ENCODE assay signal across 17 cellular contexts in the genomic region with DNA sequence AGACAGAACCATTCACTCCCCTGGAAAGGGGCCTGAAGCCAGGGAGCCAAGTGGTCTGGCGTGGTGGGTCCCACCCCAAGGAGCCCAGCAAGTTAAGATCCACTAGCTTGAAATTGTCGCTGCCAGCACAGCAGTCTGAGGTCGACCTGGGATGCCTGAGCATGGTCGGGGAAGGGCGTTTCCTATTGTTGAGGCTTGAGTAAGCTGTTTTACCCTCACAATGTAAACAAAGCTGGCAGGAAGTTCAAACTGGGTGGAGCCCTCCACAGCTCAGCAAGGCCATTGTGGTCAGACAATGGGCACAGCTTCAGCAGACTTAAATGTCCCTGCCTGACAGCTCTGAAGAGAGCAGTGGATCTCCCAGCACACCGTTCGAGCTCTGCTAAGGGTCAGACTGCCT.
A peak's percentile ranks its signal among the peaks of the same experiment; 100 is the strongest.
DNase-seq lines count a peak whose midpoint lies in the region; ATAC-seq lines count a peak whose summit lies in the region.
"Had no signal": no experiment of that assay in that cellular context is flagged by ENCODE, and none has a peak within 500 bp of the region (broad histone marks: within the 10 kb centered on the region; RNA-seq: fewer than 3 reads in every experiment).

No MANE protein-coding gene starts in this region.

- H3K9me3 ChIP-seq in HUES48 (ENCODE audit: control insufficient read depth, insufficient read depth, low read length): no peaks in the 10 kb centered on the region
- H3K9me3 ChIP-seq: gastrocnemius medialis had no signal

- no peaks in the 10 kb centered on the region for H3K36me3 ChIP-seq in HUES48 (ENCODE audit: control insufficient read depth, insufficient read depth, low read length)
- H3K36me3 ChIP-seq in H7 (replicated peaks; ENCODE audit: control insufficient read depth, insufficient read depth, low read length): no peaks in the 10 kb centered on the region
- H3K36me3 ChIP-seq: gastrocnemius medialis, suprapubic skin had no signal

- H3K27ac ChIP-seq in HUES48 (ENCODE audit: low read depth, low read length): peak overlapping the region; percentile 47
- H3K27ac ChIP-seq: C4-2B, gastrocnemius medialis, suprapubic skin had no signal

- no peak overlapping the region for H3K9ac ChIP-seq in HUES48 (ENCODE audit: low read depth, low read length)

- DNase-seq in DMS53 (lab: John Stamatoyannopoulos, UW): peak; percentile 57
- peak; percentile 55 for DNase-seq in SW480 (ENCODE audit: low spot score)
- DNase-seq in iPS DF 19.7 (ENCODE audit: low read depth, low spot score): peak; percentile 91
- DNase-seq in H7: no peak
- no peak for DNase-seq in AML-193 (lab: John Stamatoyannopoulos, UW)
- DNase-seq: activated T-cell treated with anti-CD3 and anti-CD28 coated beads, Interleukin-2, amount 50 U/mL, for 24 hours; amniotic stem cell; gastrocnemius medialis; left ventricle myocardium superior; NCI-H774; occipital lobe had no signal

- peaks cover 5% of the 10 kb centered on the region for H3K4me1 ChIP-seq in HUES48 (ENCODE audit: control insufficient read depth, insufficient read depth, low read length)
- H3K4me1 ChIP-seq: gastrocnemius medialis, suprapubic skin had no signal

- H3K4me3 ChIP-seq in HUES48 (ENCODE audit: low read depth, low read length) (no peak overlapping the region), H7 (ENCODE audit: insufficient read depth, low read depth, low read length) (no peak overlapping the region)
- H3K4me3 ChIP-seq: gastrocnemius medialis, smooth muscle cell, suprapubic skin had no signal

- ATAC-seq in HG02981 (IDR thresholded peaks at IDR 0.05; ENCODE audit: unreplicated experiment) (no peak), GM19328 (IDR thresholded peaks at IDR 0.05; ENCODE audit: unreplicated experiment) (no peak)
- ATAC-seq: gastrocnemius medialis, left ventricle myocardium superior had no signal

- no peaks in the 10 kb centered on the region for H3K27me3 ChIP-seq in HUES48 (ENCODE audit: control insufficient read depth, insufficient read depth, low read length)
- no peaks in the 10 kb centered on the region for H3K27me3 ChIP-seq in H7 (ENCODE audit: control insufficient read depth, insufficient read depth, low read length)
- H3K27me3 ChIP-seq: gastrocnemius medialis, suprapubic skin had no signal

Comparison
In these comparisons a context has a peak if more than half of its experiments do, and no peak if none do; other contexts are left out.
1. DNase-seq: peak in DMS53 (single experiment), SW480 (single experiment) and iPS DF 19.7 (single experiment); none in H7 (single experiment) and AML-193 (0 of 2).